ENCODE assay signal across 8 cellular contexts in the genomic region with DNA sequence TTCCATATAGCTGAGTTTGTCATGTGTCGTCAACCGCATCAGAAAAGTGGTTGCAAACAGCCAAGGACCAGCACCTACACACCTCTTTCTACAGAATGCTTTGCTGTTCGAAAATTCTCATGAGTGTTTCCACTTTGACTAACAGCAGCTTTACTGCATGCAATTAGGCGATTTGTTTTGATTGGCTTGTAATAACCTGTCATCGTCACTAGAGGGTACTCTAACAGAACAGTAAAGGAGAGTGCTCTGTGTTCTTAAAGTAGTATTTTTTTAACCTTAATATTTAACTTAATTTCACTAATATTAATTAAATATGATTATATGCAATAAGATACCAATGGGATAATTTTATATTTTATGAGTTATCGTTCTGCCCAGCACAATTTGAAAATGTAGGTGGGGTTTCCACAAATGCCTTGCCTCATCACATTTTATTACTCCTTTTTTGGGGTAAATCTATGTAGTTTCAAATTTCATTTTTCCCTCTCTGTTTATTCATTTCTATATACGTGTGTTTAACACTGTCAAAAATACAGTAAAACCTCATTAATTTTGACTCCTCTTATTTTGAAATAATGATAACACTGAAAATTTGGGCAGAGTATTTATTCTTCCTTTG.
A peak's percentile ranks its signal among the peaks of the same experiment; 100 is the strongest.
DNase-seq lines count a peak whose midpoint lies in the region; TF ChIP-seq lines count a peak whose summit lies in the region.

No MANE protein-coding gene starts in this region.

- no peak overlapping the region for H3K27ac ChIP-seq in SK-N-MC
- no peak overlapping the region for H3K27ac ChIP-seq in prostate gland

- H3K9me3 ChIP-seq in SK-N-MC (ENCODE audit: low read depth, low read length) = no peaks in the 10 kb centered on the region
- H3K9me3 ChIP-seq in prostate gland = no peaks in the 10 kb centered on the region

- peak; percentile 65 for TF ChIP-seq CTCF in GM12865 (IDR thresholded peaks at IDR 0.05; ENCODE audit: insufficient read depth, low read depth, low read length, missing control alignments)
- peak; percentile 60 for TF ChIP-seq CTCF in HFF-Myc (IDR thresholded peaks at IDR 0.05; ENCODE audit: low read depth, low read length, missing control alignments)
- peak; percentile 4 to 59 (median 52) for TF ChIP-seq CTCF in prostate gland (IDR thresholded peaks at IDR 0.05)

- no peak for TF ChIP-seq POLR2A in prostate gland (IDR thresholded peaks at IDR 0.05)

- intact Hi-C loops in prostate gland (cut with DNase I) = no loop called here

- H3K36me3 ChIP-seq in SK-N-MC (ENCODE audit: insufficient read depth, low read length) = no peaks in the 10 kb centered on the region
- no peaks in the 10 kb centered on the region for H3K36me3 ChIP-seq in prostate gland

- H3K27me3 ChIP-seq in prostate gland (replicated peaks; ENCODE audit: insufficient read depth) = no peaks in the 10 kb centered on the region

- DNase-seq in A172 (ENCODE audit: low spot score) = peak; percentile 54
- DNase-seq in GM12865 (ENCODE audit: low read depth) = peak; percentile 44
- DNase-seq in HFF-Myc (ENCODE audit: extremely low read depth, low read depth) = peak; percentile 12
- peak; percentile 31 for DNase-seq in LoVo (ENCODE audit: low spot score)
- peak; percentile 28 for DNase-seq in SK-N-MC (ENCODE audit: low read depth, low spot score)
- peak; percentile 73 for DNase-seq in fibroblast of peridontal ligament (ENCODE audit: extremely low read depth)
- DNase-seq in prostate gland (ENCODE audit: low spot score) = no peak
- no peak for DNase-seq in 8988T

- no peak overlapping the region for H3K4me3 ChIP-seq in GM12865 (ENCODE audit: low read depth, low read length)
- H3K4me3 ChIP-seq in HFF-Myc (replicated peaks; ENCODE audit: low read depth, low read length) = no peak overlapping the region
- no peak overlapping the region for H3K4me3 ChIP-seq in SK-N-MC
- H3K4me3 ChIP-seq in prostate gland = no peak overlapping the region

- no peaks in the 10 kb centered on the region for H3K4me1 ChIP-seq in prostate gland (replicated peaks)

- H3K9ac ChIP-seq in SK-N-MC (ENCODE audit: insufficient read length) = no peak overlapping the region

- WGBS in prostate gland = 7% methylated on average over 7 of the region's 7 CpGs

Comparison
In these comparisons a context has a peak if more than half of its experiments do, and no peak if none do; other contexts are left out.
1. DNase-seq: peak in A172 (single experiment), GM12865 (single experiment), HFF-Myc (single experiment), LoVo (single experiment), SK-N-MC (single experiment) and fibroblast of peridontal ligament (single experiment); none in prostate gland (single experiment) and 8988T (single experiment).
2. Peak in every context shown above with its lines, with median percentiles within 50 percentile points of each other: CTCF ChIP-seq.